ENCODE assay signal across 8 cellular contexts in the genomic region with DNA sequence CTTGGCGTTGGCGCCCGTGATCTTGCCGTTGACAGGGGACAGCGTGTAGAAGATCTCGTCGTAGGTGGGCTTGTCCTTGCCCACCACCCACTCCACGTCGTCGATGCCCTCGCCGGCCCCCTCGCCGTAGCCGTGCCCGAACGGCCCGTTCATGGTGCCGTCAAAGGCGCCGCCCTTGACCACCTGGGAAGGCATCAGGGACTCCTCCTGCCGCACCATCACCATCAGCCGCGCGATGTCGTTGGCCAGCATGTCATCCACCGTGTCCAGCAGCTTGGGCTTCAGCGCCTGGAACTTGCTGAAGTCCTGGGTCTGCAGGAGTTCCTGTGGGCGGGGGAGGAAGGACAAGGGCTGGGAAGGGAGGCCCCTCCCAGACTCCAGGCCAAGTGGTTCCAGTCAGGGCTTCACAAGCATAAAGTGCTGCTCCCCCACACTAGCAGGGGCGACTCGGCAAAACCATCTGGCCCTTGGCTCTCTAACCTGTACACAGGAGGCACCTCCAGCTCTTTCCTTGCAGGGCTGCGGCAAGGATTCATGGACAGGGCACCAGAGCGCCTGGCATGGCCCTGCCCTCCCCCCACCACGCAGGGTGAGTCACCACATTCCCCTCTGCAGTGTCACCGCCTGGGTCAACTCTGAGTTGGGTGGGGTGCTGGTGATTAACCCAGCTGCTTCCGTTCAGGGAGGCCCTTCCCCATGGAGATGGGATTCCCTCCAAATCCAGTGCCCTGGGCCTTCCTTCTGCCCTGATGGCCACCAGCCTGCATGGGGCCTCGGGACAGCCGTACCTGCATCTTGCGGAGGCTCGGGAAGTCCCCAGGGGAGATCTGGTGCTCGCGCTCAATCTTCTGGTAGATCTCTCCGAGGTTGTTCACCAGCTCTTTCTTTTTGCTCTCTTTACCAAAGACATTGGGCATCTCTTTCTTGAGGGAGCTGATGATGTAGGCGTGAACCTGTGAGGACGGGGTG.
DNase-seq lines count a peak whose midpoint lies in the region; ATAC-seq and TF ChIP-seq lines count a peak whose summit lies in the region.

No MANE protein-coding gene starts in this region.

- H3K9ac ChIP-seq in OCI-LY3 (ENCODE audit: low read length) = peak overlapping the region; percentile 6; the same call in 1 of the 2 replicates

- H3K27me3 ChIP-seq in OCI-LY3 (ENCODE audit: low read depth, low read length) = no peaks in the 10 kb centered on the region

- H3K4me2 ChIP-seq in OCI-LY3 (ENCODE audit: low read length) = peak overlapping the region; percentile 91

- in situ Hi-C loops in astrocyte of the spinal cord (cut with HindIII; ENCODE audit: low sequenced_read_pairs) = no loop called here

- peaks cover 40% of the 10 kb centered on the region for H3K36me3 ChIP-seq in OCI-LY3 (replicated peaks; ENCODE audit: low read depth, low read length)

- H2AFZ ChIP-seq in OCI-LY3 (ENCODE audit: low read depth, low read length) = no peak overlapping the region

- peak overlapping the region; percentile 99 for H3K27ac ChIP-seq in OCI-LY3 (ENCODE audit: low read length)

- TF ChIP-seq CTCF in OCI-LY3 (IDR thresholded peaks at IDR 0.05; ENCODE audit: low read depth, low read length) (no peak), astrocyte of the spinal cord (IDR thresholded peaks at IDR 0.05; ENCODE audit: low read depth, low read length) (no peak)

- H4K20me1 ChIP-seq in OCI-LY3 (ENCODE audit: insufficient read depth, low read length) = no peaks in the 10 kb centered on the region

- H3K9me3 ChIP-seq in OCI-LY3 (ENCODE audit: insufficient read depth, low read length) = no peaks in the 10 kb centered on the region

- peak overlapping the region; percentile 3; the same call in 1 of the 2 replicates for H3K4me3 ChIP-seq in OCI-LY3 (ENCODE audit: low read length)
- H3K4me3 ChIP-seq in astrocyte of the spinal cord (ENCODE audit: low read depth, low read length) = no peak overlapping the region

- peaks cover 95% of the 10 kb centered on the region for H3K4me1 ChIP-seq in OCI-LY3 (ENCODE audit: low read length)

- peaks cover 29% of the 10 kb centered on the region for H3K79me2 ChIP-seq in OCI-LY3 (ENCODE audit: low read length)

- no peak for ATAC-seq in GM21825 (IDR thresholded peaks at IDR 0.05; ENCODE audit: unreplicated experiment)

- DNase-seq in EL = peak; percentile 98
- peak; percentile 89 for DNase-seq in astrocyte of the spinal cord (ENCODE audit: low read depth, low spot score)
- peak; percentile 84 for DNase-seq in iris pigment epithelial cell (ENCODE audit: low read depth)
- peak; percentile 60 for DNase-seq in stimulated activated CD4-positive, alpha-beta T cell treated with anti-CD3 and anti-CD28 coated beads, Interleukin-4, amount 100 ng/mL, for 24 hours
- no peak for DNase-seq in COR-L47 (lab: John Stamatoyannopoulos, UW)
- DNase-seq in HuH-7 (ENCODE audit: low spot score) = no peak

Comparison
In these comparisons a context has a peak if more than half of its experiments do, and no peak if none do; other contexts are left out.
1. DNase-seq: peak in EL (single experiment), astrocyte of the spinal cord (single experiment), iris pigment epithelial cell (single experiment) and stimulated activated CD4-positive, alpha-beta T cell treated with anti-CD3 and anti-CD28 coated beads, Interleukin-4, amount 100 ng/mL, for 24 hours (single experiment); none in COR-L47 (single experiment) and HuH-7 (single experiment).